Comparison of ENCODE assay signal across 1 cellular context in the genomic region with DNA sequence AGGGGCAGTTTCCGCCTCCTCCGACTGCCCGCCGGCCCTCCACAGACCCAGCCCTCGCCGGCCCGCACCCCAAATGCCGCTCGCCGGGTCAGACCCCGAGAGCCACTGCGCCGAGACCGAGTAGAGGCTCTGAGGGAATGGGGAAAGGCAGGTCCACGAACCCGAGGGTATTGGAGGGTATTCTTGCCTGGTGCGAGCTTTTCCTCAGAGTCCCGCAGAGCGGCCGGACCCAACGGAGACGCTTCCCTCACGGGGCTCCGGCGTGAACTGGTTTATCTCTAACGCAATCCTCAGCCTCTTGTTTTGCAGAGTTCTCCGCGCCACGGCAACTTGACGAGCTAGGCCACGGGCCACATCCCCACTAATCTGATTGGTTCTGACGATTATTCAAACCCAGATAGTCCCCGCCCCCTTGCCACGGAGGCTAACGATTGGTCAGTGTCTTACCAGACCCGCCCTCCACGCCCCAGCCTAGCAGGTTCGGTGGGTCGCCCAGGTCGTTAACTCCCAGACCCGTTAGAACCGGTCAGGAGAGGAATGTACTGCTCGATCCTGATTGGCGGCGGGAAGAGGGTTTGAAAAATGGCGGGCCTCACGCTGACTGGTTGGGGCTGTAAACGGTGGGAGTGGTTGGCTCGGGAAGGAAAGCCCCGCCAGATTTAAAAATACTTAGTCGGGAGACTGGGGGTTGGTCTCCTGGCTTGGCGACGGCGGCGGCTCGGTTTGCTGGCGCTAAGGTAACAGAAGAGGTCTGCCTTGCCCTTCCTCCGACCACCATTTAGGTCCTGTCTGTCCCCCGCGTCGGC.
TF ChIP-seq lines count a peak whose summit lies in the region.

A gene (minus strand): TSS at position 274 of the 806 bp plus-strand sequence. CDS start 709 bp downstream, outside the sequence.

TF ChIP-seq in K562, 482 proteins besides CTCF, POLR2A, EP300 and RAD21 (continued from another document and continues in another):
- TF ChIP-seq, protein P1, sequence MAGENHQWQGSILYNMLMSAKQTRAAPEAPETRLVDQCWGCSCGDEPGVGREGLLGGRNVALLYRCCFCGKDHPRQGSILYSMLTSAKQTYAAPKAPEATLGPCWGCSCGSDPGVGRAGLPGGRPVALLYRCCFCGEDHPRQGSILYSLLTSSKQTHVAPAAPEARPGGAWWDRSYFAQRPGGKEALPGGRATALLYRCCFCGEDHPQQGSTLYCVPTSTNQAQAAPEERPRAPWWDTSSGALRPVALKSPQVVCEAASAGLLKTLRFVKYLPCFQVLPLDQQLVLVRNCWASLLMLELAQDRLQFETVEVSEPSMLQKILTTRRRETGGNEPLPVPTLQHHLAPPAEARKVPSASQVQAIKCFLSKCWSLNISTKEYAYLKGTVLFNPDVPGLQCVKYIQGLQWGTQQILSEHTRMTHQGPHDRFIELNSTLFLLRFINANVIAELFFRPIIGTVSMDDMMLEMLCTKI (IDR thresholded peaks at IDR 0.05; ENCODE audit: partially characterized antibody), result no peak
- TF ChIP-seq, protein P2, sequence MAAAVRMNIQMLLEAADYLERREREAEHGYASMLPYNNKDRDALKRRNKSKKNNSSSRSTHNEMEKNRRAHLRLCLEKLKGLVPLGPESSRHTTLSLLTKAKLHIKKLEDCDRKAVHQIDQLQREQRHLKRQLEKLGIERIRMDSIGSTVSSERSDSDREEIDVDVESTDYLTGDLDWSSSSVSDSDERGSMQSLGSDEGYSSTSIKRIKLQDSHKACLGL (CRISPR knock-in tag; IDR thresholded peaks at IDR 0.05; ENCODE audit: borderline replicate concordance, poor library complexity, severe bottlenecking), result no peak
- TF ChIP-seq ZNF583 (CRISPR knock-in tag; IDR thresholded peaks at IDR 0.05), result no peak
- TF ChIP-seq KHSRP (IDR thresholded peaks at IDR 0.05), result no peak
- TF ChIP-seq BRD9 (IDR thresholded peaks at IDR 0.05; ENCODE audit: low read depth, partially characterized antibody), result peak; percentile 87
- TF ChIP-seq, protein P3, sequence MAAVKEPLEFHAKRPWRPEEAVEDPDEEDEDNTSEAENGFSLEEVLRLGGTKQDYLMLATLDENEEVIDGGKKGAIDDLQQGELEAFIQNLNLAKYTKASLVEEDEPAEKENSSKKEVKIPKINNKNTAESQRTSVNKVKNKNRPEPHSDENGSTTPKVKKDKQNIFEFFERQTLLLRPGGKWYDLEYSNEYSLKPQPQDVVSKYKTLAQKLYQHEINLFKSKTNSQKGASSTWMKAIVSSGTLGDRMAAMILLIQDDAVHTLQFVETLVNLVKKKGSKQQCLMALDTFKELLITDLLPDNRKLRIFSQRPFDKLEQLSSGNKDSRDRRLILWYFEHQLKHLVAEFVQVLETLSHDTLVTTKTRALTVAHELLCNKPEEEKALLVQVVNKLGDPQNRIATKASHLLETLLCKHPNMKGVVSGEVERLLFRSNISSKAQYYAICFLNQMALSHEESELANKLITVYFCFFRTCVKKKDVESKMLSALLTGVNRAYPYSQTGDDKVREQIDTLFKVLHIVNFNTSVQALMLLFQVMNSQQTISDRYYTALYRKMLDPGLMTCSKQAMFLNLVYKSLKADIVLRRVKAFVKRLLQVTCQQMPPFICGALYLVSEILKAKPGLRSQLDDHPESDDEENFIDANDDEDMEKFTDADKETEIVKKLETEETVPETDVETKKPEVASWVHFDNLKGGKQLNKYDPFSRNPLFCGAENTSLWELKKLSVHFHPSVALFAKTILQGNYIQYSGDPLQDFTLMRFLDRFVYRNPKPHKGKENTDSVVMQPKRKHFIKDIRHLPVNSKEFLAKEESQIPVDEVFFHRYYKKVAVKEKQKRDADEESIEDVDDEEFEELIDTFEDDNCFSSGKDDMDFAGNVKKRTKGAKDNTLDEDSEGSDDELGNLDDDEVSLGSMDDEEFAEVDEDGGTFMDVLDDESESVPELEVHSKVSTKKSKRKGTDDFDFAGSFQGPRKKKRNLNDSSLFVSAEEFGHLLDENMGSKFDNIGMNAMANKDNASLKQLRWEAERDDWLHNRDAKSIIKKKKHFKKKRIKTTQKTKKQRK (IDR thresholded peaks at IDR 0.05; ENCODE audit: borderline replicate concordance, low read depth, low read length), result no peak; the same call in 1 of the 2 replicates
- TF ChIP-seq, protein P4, sequence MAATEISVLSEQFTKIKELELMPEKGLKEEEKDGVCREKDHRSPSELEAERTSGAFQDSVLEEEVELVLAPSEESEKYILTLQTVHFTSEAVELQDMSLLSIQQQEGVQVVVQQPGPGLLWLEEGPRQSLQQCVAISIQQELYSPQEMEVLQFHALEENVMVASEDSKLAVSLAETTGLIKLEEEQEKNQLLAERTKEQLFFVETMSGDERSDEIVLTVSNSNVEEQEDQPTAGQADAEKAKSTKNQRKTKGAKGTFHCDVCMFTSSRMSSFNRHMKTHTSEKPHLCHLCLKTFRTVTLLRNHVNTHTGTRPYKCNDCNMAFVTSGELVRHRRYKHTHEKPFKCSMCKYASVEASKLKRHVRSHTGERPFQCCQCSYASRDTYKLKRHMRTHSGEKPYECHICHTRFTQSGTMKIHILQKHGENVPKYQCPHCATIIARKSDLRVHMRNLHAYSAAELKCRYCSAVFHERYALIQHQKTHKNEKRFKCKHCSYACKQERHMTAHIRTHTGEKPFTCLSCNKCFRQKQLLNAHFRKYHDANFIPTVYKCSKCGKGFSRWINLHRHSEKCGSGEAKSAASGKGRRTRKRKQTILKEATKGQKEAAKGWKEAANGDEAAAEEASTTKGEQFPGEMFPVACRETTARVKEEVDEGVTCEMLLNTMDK (IDR thresholded peaks at IDR 0.05; ENCODE audit: borderline replicate concordance, insufficient read depth, low read depth, low read length, poor library complexity, severe bottlenecking), result no peak
- peak; percentile 42; the same call in 1 of the 2 replicates for TF ChIP-seq SOX6 (IDR thresholded peaks at IDR 0.05)
- TF ChIP-seq, protein P5, sequence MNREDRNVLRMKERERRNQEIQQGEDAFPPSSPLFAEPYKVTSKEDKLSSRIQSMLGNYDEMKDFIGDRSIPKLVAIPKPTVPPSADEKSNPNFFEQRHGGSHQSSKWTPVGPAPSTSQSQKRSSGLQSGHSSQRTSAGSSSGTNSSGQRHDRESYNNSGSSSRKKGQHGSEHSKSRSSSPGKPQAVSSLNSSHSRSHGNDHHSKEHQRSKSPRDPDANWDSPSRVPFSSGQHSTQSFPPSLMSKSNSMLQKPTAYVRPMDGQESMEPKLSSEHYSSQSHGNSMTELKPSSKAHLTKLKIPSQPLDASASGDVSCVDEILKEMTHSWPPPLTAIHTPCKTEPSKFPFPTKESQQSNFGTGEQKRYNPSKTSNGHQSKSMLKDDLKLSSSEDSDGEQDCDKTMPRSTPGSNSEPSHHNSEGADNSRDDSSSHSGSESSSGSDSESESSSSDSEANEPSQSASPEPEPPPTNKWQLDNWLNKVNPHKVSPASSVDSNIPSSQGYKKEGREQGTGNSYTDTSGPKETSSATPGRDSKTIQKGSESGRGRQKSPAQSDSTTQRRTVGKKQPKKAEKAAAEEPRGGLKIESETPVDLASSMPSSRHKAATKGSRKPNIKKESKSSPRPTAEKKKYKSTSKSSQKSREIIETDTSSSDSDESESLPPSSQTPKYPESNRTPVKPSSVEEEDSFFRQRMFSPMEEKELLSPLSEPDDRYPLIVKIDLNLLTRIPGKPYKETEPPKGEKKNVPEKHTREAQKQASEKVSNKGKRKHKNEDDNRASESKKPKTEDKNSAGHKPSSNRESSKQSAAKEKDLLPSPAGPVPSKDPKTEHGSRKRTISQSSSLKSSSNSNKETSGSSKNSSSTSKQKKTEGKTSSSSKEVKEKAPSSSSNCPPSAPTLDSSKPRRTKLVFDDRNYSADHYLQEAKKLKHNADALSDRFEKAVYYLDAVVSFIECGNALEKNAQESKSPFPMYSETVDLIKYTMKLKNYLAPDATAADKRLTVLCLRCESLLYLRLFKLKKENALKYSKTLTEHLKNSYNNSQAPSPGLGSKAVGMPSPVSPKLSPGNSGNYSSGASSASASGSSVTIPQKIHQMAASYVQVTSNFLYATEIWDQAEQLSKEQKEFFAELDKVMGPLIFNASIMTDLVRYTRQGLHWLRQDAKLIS (CRISPR knock-in tag; IDR thresholded peaks at IDR 0.05), result peak; percentile 71
- no peak for TF ChIP-seq ZNF24 (IDR thresholded peaks at IDR 0.05)
- TF ChIP-seq GABPB1 (CRISPR knock-in tag; IDR thresholded peaks at IDR 0.05), result peak; percentile 40
- TF ChIP-seq, protein P6, sequence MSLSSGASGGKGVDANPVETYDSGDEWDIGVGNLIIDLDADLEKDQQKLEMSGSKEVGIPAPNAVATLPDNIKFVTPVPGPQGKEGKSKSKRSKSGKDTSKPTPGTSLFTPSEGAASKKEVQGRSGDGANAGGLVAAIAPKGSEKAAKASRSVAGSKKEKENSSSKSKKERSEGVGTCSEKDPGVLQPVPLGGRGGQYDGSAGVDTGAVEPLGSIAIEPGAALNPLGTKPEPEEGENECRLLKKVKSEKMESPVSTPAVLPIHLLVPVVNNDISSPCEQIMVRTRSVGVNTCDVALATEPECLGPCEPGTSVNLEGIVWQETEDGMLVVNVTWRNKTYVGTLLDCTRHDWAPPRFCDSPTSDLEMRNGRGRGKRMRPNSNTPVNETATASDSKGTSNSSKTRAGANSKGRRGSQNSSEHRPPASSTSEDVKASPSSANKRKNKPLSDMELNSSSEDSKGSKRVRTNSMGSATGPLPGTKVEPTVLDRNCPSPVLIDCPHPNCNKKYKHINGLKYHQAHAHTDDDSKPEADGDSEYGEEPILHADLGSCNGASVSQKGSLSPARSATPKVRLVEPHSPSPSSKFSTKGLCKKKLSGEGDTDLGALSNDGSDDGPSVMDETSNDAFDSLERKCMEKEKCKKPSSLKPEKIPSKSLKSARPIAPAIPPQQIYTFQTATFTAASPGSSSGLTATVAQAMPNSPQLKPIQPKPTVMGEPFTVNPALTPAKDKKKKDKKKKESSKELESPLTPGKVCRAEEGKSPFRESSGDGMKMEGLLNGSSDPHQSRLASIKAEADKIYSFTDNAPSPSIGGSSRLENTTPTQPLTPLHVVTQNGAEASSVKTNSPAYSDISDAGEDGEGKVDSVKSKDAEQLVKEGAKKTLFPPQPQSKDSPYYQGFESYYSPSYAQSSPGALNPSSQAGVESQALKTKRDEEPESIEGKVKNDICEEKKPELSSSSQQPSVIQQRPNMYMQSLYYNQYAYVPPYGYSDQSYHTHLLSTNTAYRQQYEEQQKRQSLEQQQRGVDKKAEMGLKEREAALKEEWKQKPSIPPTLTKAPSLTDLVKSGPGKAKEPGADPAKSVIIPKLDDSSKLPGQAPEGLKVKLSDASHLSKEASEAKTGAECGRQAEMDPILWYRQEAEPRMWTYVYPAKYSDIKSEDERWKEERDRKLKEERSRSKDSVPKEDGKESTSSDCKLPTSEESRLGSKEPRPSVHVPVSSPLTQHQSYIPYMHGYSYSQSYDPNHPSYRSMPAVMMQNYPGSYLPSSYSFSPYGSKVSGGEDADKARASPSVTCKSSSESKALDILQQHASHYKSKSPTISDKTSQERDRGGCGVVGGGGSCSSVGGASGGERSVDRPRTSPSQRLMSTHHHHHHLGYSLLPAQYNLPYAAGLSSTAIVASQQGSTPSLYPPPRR (CRISPR knock-in tag; IDR thresholded peaks at IDR 0.05; ENCODE audit: borderline replicate concordance), result no peak; the same call in 1 of the 2 replicates
- no peak for TF ChIP-seq COPS2 (conservative IDR thresholded peaks at IDR 0.05)
- TF ChIP-seq, protein P7, sequence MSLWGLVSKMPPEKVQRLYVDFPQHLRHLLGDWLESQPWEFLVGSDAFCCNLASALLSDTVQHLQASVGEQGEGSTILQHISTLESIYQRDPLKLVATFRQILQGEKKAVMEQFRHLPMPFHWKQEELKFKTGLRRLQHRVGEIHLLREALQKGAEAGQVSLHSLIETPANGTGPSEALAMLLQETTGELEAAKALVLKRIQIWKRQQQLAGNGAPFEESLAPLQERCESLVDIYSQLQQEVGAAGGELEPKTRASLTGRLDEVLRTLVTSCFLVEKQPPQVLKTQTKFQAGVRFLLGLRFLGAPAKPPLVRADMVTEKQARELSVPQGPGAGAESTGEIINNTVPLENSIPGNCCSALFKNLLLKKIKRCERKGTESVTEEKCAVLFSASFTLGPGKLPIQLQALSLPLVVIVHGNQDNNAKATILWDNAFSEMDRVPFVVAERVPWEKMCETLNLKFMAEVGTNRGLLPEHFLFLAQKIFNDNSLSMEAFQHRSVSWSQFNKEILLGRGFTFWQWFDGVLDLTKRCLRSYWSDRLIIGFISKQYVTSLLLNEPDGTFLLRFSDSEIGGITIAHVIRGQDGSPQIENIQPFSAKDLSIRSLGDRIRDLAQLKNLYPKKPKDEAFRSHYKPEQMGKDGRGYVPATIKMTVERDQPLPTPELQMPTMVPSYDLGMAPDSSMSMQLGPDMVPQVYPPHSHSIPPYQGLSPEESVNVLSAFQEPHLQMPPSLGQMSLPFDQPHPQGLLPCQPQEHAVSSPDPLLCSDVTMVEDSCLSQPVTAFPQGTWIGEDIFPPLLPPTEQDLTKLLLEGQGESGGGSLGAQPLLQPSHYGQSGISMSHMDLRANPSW (CRISPR knock-in tag; IDR thresholded peaks at IDR 0.05), result no peak
- no peak for TF ChIP-seq MCM2 (IDR thresholded peaks at IDR 0.05; ENCODE audit: low read depth)
- TF ChIP-seq, protein P8, sequence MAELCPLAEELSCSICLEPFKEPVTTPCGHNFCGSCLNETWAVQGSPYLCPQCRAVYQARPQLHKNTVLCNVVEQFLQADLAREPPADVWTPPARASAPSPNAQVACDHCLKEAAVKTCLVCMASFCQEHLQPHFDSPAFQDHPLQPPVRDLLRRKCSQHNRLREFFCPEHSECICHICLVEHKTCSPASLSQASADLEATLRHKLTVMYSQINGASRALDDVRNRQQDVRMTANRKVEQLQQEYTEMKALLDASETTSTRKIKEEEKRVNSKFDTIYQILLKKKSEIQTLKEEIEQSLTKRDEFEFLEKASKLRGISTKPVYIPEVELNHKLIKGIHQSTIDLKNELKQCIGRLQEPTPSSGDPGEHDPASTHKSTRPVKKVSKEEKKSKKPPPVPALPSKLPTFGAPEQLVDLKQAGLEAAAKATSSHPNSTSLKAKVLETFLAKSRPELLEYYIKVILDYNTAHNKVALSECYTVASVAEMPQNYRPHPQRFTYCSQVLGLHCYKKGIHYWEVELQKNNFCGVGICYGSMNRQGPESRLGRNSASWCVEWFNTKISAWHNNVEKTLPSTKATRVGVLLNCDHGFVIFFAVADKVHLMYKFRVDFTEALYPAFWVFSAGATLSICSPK (IDR thresholded peaks at IDR 0.05; ENCODE audit: borderline replicate concordance), result no peak
- 0 out of 2 replicates have a peak, but pooled peaks have one; percentile 14 for TF ChIP-seq ZNF232 (CRISPR knock-in tag; IDR thresholded peaks at IDR 0.05)
- TF ChIP-seq DDX20 (tag; IDR thresholded peaks at IDR 0.05; ENCODE audit: low read depth), result no peak
- TF ChIP-seq BHLHE40 (IDR thresholded peaks at IDR 0.05; ENCODE audit: low read length), result peak; percentile 46; the same call in 1 of the 2 replicates
- TF ChIP-seq EGR1 (conservative IDR thresholded peaks at IDR 0.05), result no peak
- TF ChIP-seq ELF4 (CRISPR knock-in tag; IDR thresholded peaks at IDR 0.05), result no peak
- TF ChIP-seq NEUROD1 (IDR thresholded peaks at IDR 0.05; ENCODE audit: borderline replicate concordance, low read depth, low read length, partially characterized antibody), result peak; percentile 93
- no peak for TF ChIP-seq ETV6 (IDR thresholded peaks at IDR 0.05; ENCODE audit: borderline replicate concordance in 1 of 2, low read depth in 2 of 2, low read length in 1 of 2)
- TF ChIP-seq ETV6 (CRISPR knock-in tag; IDR thresholded peaks at IDR 0.05; ENCODE audit: borderline replicate concordance), result no peak
- TF ChIP-seq NONO (IDR thresholded peaks at IDR 0.05; ENCODE audit: low read depth in 2 of 2, low read length in 1 of 2), result peak; percentile 40 to 66; a peak in 1 of 4 replicates
- TF ChIP-seq, protein P9, sequence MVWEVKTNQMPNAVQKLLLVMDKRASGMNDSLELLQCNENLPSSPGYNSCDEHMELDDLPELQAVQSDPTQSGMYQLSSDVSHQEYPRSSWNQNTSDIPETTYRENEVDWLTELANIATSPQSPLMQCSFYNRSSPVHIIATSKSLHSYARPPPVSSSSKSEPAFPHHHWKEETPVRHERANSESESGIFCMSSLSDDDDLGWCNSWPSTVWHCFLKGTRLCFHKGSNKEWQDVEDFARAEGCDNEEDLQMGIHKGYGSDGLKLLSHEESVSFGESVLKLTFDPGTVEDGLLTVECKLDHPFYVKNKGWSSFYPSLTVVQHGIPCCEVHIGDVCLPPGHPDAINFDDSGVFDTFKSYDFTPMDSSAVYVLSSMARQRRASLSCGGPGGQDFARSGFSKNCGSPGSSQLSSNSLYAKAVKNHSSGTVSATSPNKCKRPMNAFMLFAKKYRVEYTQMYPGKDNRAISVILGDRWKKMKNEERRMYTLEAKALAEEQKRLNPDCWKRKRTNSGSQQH (CRISPR knock-in tag; IDR thresholded peaks at IDR 0.05), result no peak
